15 cellular contexts compared by ENCODE assay signal in genomic region chr5:157050050-157050449, GRCh38. TPM values are rescaled to one million over a fixed set of nuclear protein-coding genes. Genes with fewer than 3 reads are reported as not detected.
A peak's percentile ranks its signal among the peaks of the same experiment; 100 is the strongest.
DNase-seq lines count a peak whose midpoint lies in the region; ATAC-seq and TF ChIP-seq lines count a peak whose summit lies in the region.
"Had no signal": no experiment of that assay in that cellular context is flagged by ENCODE, and none has a peak within 500 bp of the region (broad histone marks: within the 10 kb centered on the region; RNA-seq: fewer than 3 reads in every experiment).

No MANE protein-coding gene starts in this region.

- no peaks in the 10 kb centered on the region for H3K9me3 ChIP-seq in CD4-positive, alpha-beta T cell (ENCODE audit: control insufficient read depth, low read length)
- no peaks in the 10 kb centered on the region for H3K9me3 ChIP-seq in mesenchymal stem cell (ENCODE audit: control insufficient read depth, low read length)

- H2BK5ac ChIP-seq in mesenchymal stem cell (ENCODE audit: low read depth, low read length, poor library complexity, severe bottlenecking) = peak overlapping the region; percentile 100

- peak overlapping the region; percentile 79 for H3K4me3 Mint-ChIP-seq in CD4-positive, alpha-beta T cell
- no peak overlapping the region for H3K4me3 Mint-ChIP-seq in WTC11
- H3K4me3 Mint-ChIP-seq: brain had no signal

- peaks cover 10% of the 10 kb centered on the region for H3K4me1 ChIP-seq in mesenchymal stem cell (ENCODE audit: control insufficient read depth, insufficient read depth, low read depth, low read length)

- no peak overlapping the region for H3K4ac ChIP-seq in mesenchymal stem cell (ENCODE audit: low read depth in 1 of 2, low read length in 2 of 2)

- no peak overlapping the region for H2AFZ ChIP-seq in mesenchymal stem cell (ENCODE audit: low read depth, low read length)

- H3K9ac ChIP-seq in mesenchymal stem cell (ENCODE audit: low read length) = no peak overlapping the region

- H3K4me2 ChIP-seq in mesenchymal stem cell (ENCODE audit: low read length, poor library complexity, severe bottlenecking) = no peak overlapping the region

- no peak overlapping the region for H3K14ac ChIP-seq in mesenchymal stem cell (ENCODE audit: low read length in 2 of 2)

- peak overlapping the region; percentile 85 for H4K8ac ChIP-seq in mesenchymal stem cell (ENCODE audit: low read length)

- no peak overlapping the region for H2BK15ac ChIP-seq in mesenchymal stem cell (ENCODE audit: low read depth, poor library complexity, severe bottlenecking)

- peaks cover 59% of the 10 kb centered on the region for H3K4me1 Mint-ChIP-seq in CD4-positive, alpha-beta T cell (ENCODE audit: low read depth)
- H3K4me1 Mint-ChIP-seq in WTC11 = peaks cover 21% of the 10 kb centered on the region

- DNase-seq in CD4-positive, alpha-beta T cell = peak in 1 of 10 experiments; percentile 4
- DNase-seq in WTC11 (ENCODE audit: low spot score) (no peak), mesenchymal stem cell (no peak), foreskin fibroblast (no peak), ureter (ENCODE audit: low spot score) (no peak)
- DNase-seq: midbrain; NCI-H146; NK-92 treated with Interleukin-12 subunit alpha and Interleukin-12 subunit beta, amount 100 ng/mL, for 24 hours had no signal

- H3K27ac Mint-ChIP-seq in CD4-positive, alpha-beta T cell = peak overlapping the region; percentile 79
- H3K27ac Mint-ChIP-seq in WTC11 = peak overlapping the region; percentile 80
- H3K27ac Mint-ChIP-seq: brain had no signal

- H3K9me3 Mint-ChIP-seq in CD4-positive, alpha-beta T cell = peaks cover 6% of the 10 kb centered on the region
- peaks cover 10% of the 10 kb centered on the region for H3K9me3 Mint-ChIP-seq in WTC11
- H3K9me3 Mint-ChIP-seq: brain had no signal

- CTCF ChIA-PET in CD4-positive, alpha-beta T cell (lab: Charles Lee) = no interaction called here
- CTCF ChIA-PET in WTC11 (lab: Charles Lee) = no interaction called here

- H3K36me3 ChIP-seq in mesenchymal stem cell (ENCODE audit: control insufficient read depth in 1 of 2, insufficient read depth in 2 of 2, low read depth in 1 of 2, low read length in 2 of 2) = peaks cover 0 to 3% of the 10 kb centered on the region in 2 experiments

- H3K36me3 Mint-ChIP-seq in CD4-positive, alpha-beta T cell (ENCODE audit: low read depth) = peaks cover 10% of the 10 kb centered on the region
- no peaks in the 10 kb centered on the region for H3K36me3 Mint-ChIP-seq in WTC11
- H3K36me3 Mint-ChIP-seq: brain, CD14-positive monocyte had no signal

- no peaks in the 10 kb centered on the region for H3K27me3 ChIP-seq in CD4-positive, alpha-beta T cell (ENCODE audit: control insufficient read depth, insufficient read depth, low read length)
- no peaks in the 10 kb centered on the region for H3K27me3 ChIP-seq in mesenchymal stem cell (ENCODE audit: control insufficient read depth in 1 of 2, insufficient read depth in 1 of 2, low read length in 2 of 2)

- peak overlapping the region; percentile 58 for H3K27ac ChIP-seq in CD4-positive, alpha-beta T cell (ENCODE audit: low read depth, low read length)
- peak overlapping the region; percentile 100 for H3K27ac ChIP-seq in mesenchymal stem cell (ENCODE audit: low read length, poor library complexity, severe bottlenecking)

- no peak for ATAC-seq in CD4-positive, alpha-beta T cell (ENCODE audit: poor library complexity)
- ATAC-seq in GM19351 (IDR thresholded peaks at IDR 0.05; ENCODE audit: unreplicated experiment) (peak; percentile 63), WTC11 (no peak; the same call in 1 of the 2 replicates), GM19328 (IDR thresholded peaks at IDR 0.05; ENCODE audit: unreplicated experiment) (no peak), HG02798 (IDR thresholded peaks at IDR 0.05; ENCODE audit: poor library complexity, unreplicated experiment) (no peak)

- POLR2A ChIA-PET in CD4-positive, alpha-beta T cell (lab: Charles Lee) = interaction anchor here (0.5 to 2.0 kb wide), 3 partner anchors 21 to 92 kb away, joined by 3 to 6 read pairs (median 4); partner anchors contain the start of gene MED7
- POLR2A ChIA-PET in WTC11 (lab: Charles Lee) = interaction anchor here (0.6 kb wide), 1 partner anchor 226 kb away, joined by 3 read pairs; no protein-coding TSS in a partner anchor

- peak overlapping the region; percentile 84 for H4K91ac ChIP-seq in mesenchymal stem cell (ENCODE audit: low read length)

- H2AK5ac ChIP-seq in mesenchymal stem cell (ENCODE audit: low read length, severe bottlenecking) = peak overlapping the region; percentile 99

- H3K79me1 ChIP-seq in mesenchymal stem cell (replicated peaks; ENCODE audit: low read length, poor library complexity, severe bottlenecking) = no peaks in the 10 kb centered on the region

- H3K23ac ChIP-seq in mesenchymal stem cell (ENCODE audit: low read length in 2 of 2) = no peak overlapping the region

- no peaks in the 10 kb centered on the region for H3K27me3 Mint-ChIP-seq in CD4-positive, alpha-beta T cell
- H3K27me3 Mint-ChIP-seq in WTC11 (ENCODE audit: low read depth) = no peaks in the 10 kb centered on the region

- H2BK12ac ChIP-seq in mesenchymal stem cell (ENCODE audit: low read length in 2 of 2) = peak overlapping the region; percentile 49 to 83

- no peak for TF ChIP-seq CTCF in CD4-positive, alpha-beta T cell (IDR thresholded peaks at IDR 0.05)
- TF ChIP-seq CTCF in WTC11 (IDR thresholded peaks at IDR 0.05) = no peak
- no peak for TF ChIP-seq CTCF in foreskin fibroblast (IDR thresholded peaks at IDR 0.05; ENCODE audit: low read depth, low read length)

- intact Hi-C loops in CD4-positive, alpha-beta T cell (cut with DNase I, micrococcal nuclease) = no loop called here

- 20% methylated on average over 5 of the region's 5 CpGs for WGBS in mesenchymal stem cell

- peak overlapping the region; percentile 76 to 78 for H3K18ac ChIP-seq in mesenchymal stem cell (ENCODE audit: low read depth in 1 of 2, low read length in 2 of 2)

- H3K4me3 ChIP-seq in mesenchymal stem cell (ENCODE audit: insufficient read depth in 1 of 2, low read depth in 1 of 2, low read length in 2 of 2) (no peak overlapping the region), foreskin fibroblast (ENCODE audit: low read depth in 1 of 2, low read length in 2 of 2) (no peak overlapping the region)

- no peak overlapping the region for H2BK120ac ChIP-seq in mesenchymal stem cell (ENCODE audit: low read depth, low read length)

TF ChIP-seq in WTC11, 78 proteins besides CTCF, POLR2A, EP300 and RAD21 (continues in another document):
- TF ChIP-seq ETV6 (CRISPR knock-in tag; IDR thresholded peaks at IDR 0.05) (no peak), TEAD4 (CRISPR knock-in tag; IDR thresholded peaks at IDR 0.05) (no peak), NFATC4 (CRISPR knock-in tag; IDR thresholded peaks at IDR 0.05) (no peak), FOXK1 (CRISPR knock-in tag; IDR thresholded peaks at IDR 0.05) (no peak), MAX (CRISPR knock-in tag; IDR thresholded peaks at IDR 0.05) (no peak), ESRRA (CRISPR knock-in tag; IDR thresholded peaks at IDR 0.05; ENCODE audit: borderline replicate concordance) (no peak), ZNF138 (CRISPR knock-in tag; conservative IDR thresholded peaks at IDR 0.05) (no peak), IRF1 (CRISPR knock-in tag; IDR thresholded peaks at IDR 0.05) (no peak), SOX15 (CRISPR knock-in tag; IDR thresholded peaks at IDR 0.05) (no peak), NR3C1 (CRISPR knock-in tag; conservative IDR thresholded peaks at IDR 0.05; ENCODE audit: low read depth) (no peak), ZNF121 (CRISPR knock-in tag; IDR thresholded peaks at IDR 0.05) (no peak), CREB1 (CRISPR knock-in tag; IDR thresholded peaks at IDR 0.05) (no peak)
- TF ChIP-seq, protein P1, sequence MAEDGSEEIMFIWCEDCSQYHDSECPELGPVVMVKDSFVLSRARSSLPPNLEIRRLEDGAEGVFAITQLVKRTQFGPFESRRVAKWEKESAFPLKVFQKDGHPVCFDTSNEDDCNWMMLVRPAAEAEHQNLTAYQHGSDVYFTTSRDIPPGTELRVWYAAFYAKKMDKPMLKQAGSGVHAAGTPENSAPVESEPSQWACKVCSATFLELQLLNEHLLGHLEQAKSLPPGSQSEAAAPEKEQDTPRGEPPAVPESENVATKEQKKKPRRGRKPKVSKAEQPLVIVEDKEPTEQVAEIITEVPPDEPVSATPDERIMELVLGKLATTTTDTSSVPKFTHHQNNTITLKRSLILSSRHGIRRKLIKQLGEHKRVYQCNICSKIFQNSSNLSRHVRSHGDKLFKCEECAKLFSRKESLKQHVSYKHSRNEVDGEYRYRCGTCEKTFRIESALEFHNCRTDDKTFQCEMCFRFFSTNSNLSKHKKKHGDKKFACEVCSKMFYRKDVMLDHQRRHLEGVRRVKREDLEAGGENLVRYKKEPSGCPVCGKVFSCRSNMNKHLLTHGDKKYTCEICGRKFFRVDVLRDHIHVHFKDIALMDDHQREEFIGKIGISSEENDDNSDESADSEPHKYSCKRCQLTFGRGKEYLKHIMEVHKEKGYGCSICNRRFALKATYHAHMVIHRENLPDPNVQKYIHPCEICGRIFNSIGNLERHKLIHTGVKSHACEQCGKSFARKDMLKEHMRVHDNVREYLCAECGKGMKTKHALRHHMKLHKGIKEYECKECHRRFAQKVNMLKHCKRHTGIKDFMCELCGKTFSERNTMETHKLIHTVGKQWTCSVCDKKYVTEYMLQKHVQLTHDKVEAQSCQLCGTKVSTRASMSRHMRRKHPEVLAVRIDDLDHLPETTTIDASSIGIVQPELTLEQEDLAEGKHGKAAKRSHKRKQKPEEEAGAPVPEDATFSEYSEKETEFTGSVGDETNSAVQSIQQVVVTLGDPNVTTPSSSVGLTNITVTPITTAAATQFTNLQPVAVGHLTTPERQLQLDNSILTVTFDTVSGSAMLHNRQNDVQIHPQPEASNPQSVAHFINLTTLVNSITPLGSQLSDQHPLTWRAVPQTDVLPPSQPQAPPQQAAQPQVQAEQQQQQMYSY (CRISPR knock-in tag; IDR thresholded peaks at IDR 0.05) = no peak

RNA-seq across cellular contexts. Expression of gene HAVCR1, which starts 8.9 kb away (rescaled TPM):
- total RNA-seq in CD4-positive, alpha-beta T cell = 1 to 10 TPM; 1.5 to 1.7 TPM
- total RNA-seq in WTC11 (2021) (not detected in 3 replicates), ureter (0.44 TPM)
- 0.14 TPM for polyA plus RNA-seq in mesenchymal stem cell (2013, experiment 1 of 2)
- polyA plus RNA-seq in mesenchymal stem cell (2013, experiment 2 of 2) = not detected
- total RNA-seq: activated CD8-positive, alpha-beta memory T cell treated with anti-CD3 and anti-CD28 coated beads for 36 hours; endothelial cell of umbilical vein had no signal
- polyA plus RNA-seq: CD14-positive monocyte, endothelial cell of umbilical vein had no signal

RNA-seq across cellular contexts. Expression of gene HAVCR2, which starts 58.8 kb away (rescaled TPM):
- 1 to 10 TPM; 1.4 to 1.8 TPM for total RNA-seq in CD4-positive, alpha-beta T cell
- total RNA-seq in WTC11 (2021) = 0.21 to 0.33 TPM (median 0.25 TPM) in 3 replicates
- polyA plus RNA-seq in mesenchymal stem cell (2013, experiment 1 of 2) = 0.11 TPM
- 0.21 TPM for polyA plus RNA-seq in mesenchymal stem cell (2013, experiment 2 of 2)
- total RNA-seq in ureter = 5.6 TPM
- total RNA-seq: endothelial cell of umbilical vein had no signal
- polyA plus RNA-seq: endothelial cell of umbilical vein had no signal
